8 cellular contexts compared by ENCODE assay signal in the genomic region with DNA sequence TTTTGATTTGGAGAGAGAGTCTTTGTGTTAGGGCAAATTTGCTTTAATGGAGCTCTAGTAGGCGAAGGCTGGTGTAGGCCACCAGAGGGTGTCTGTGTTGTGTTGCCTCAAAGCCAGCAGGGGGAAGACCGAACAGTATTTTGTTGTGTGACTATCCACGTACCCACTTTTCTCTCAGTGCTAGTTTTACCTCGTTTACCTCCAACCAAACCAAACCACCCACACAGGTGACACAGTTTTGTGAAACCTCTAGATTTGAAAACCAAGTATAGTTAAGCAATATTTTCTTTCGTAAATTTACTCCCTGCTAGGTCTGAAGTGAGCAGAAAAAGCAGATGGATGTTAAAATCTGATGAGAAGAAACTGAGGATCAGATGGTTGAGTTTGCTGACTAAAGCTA. TPM values are rescaled to one million over a fixed set of nuclear protein-coding genes. Genes with fewer than 3 reads are reported as not detected.
A peak's percentile ranks its signal among the peaks of the same experiment; 100 is the strongest.
DNase-seq lines count a peak whose midpoint lies in the region; ATAC-seq and TF ChIP-seq lines count a peak whose summit lies in the region.

No MANE protein-coding gene starts in this region.

- H3K4me1 Mint-ChIP-seq in activated naive CD8-positive, alpha-beta T cell treated with anti-CD3 and anti-CD28 coated beads, Interleukin-2, amount 10 ng/mL, durations not matched to agents 7 days and 5 days, result peaks cover 9% of the 10 kb centered on the region

- peak; percentile 69 to 94 (median 84) for TF ChIP-seq CTCF in heart right ventricle (IDR thresholded peaks at IDR 0.05)

- peak; percentile 76 for ATAC-seq in GM19395 (IDR thresholded peaks at IDR 0.05; ENCODE audit: unreplicated experiment)
- peak; percentile 95 for ATAC-seq in activated naive CD8-positive, alpha-beta T cell treated with anti-CD3 and anti-CD28 coated beads, Interleukin-2, amount 10 ng/mL, durations not matched to agents 7 days and 5 days (ENCODE audit: low read depth)
- ATAC-seq in heart right ventricle, result peak; percentile 78 to 93 (median 92)

- no peaks in the 10 kb centered on the region for H3K27me3 Mint-ChIP-seq in activated naive CD8-positive, alpha-beta T cell treated with anti-CD3 and anti-CD28 coated beads, Interleukin-2, amount 10 ng/mL, durations not matched to agents 7 days and 5 days

- intact Hi-C loops in heart right ventricle (cut with DNase I), result loop anchor here in 9 of 10 donors (1.0 to 10.0 kb wide), 11 partner anchors 51 to 204 kb away; partner anchors contain the start of genes ATP5MC2 (in 8 of the 9) and ATF7 (in 3 of the 9)

- H3K9me3 ChIP-seq in heart right ventricle, result no peaks in the 10 kb centered on the region

- no peaks in the 10 kb centered on the region for H3K9me3 Mint-ChIP-seq in activated naive CD8-positive, alpha-beta T cell treated with anti-CD3 and anti-CD28 coated beads, Interleukin-2, amount 10 ng/mL, durations not matched to agents 7 days and 5 days

- peak overlapping the region; percentile 62 for H3K27ac Mint-ChIP-seq in activated naive CD8-positive, alpha-beta T cell treated with anti-CD3 and anti-CD28 coated beads, Interleukin-2, amount 10 ng/mL, durations not matched to agents 7 days and 5 days

- no peak overlapping the region for H3K4me3 ChIP-seq in heart right ventricle

- peak overlapping the region; percentile 7 for H3K4me3 Mint-ChIP-seq in activated naive CD8-positive, alpha-beta T cell treated with anti-CD3 and anti-CD28 coated beads, Interleukin-2, amount 10 ng/mL, durations not matched to agents 7 days and 5 days

- H3K27me3 ChIP-seq in heart right ventricle, result no peaks in the 10 kb centered on the region

- H3K36me3 ChIP-seq in heart right ventricle, result peaks cover 0 to 86% (median 47%) of the 10 kb centered on the region in 9 donors

- POLR2A ChIA-PET in activated naive CD8-positive, alpha-beta T cell treated with anti-CD3 and anti-CD28 coated beads, Interleukin-2, amount 10 ng/mL, durations not matched to agents 7 days and 5 days (lab: Charles Lee), result interaction anchor here (0.6 to 1.6 kb wide), 4 partner anchors 9 to 132 kb away, joined by 3 to 12 read pairs (median 6); partner anchors contain the start of gene ATP5MC2

- DNase-seq in C1 segment of cervical spinal cord (lab: John Stamatoyannopoulos, UW) (peak in 11 of 14 donors; percentile 11 to 79 (median 23)), LHCN-M2 (ENCODE audit: low read depth) (peak; percentile 65), SIG-M5 treated with dmso at 0.1 percent for 504 hours (lab: John Stamatoyannopoulos, UW; ENCODE audit: unreplicated experiment) (peak; percentile 77), heart right ventricle (peak; percentile 18 to 63), pulmonary artery endothelial cell (ENCODE audit: low read depth, low spot score) (peak; percentile 57), GOT3 (lab: John Stamatoyannopoulos, UW) (no peak)
- no peak for DNase-seq in activated naive CD8-positive, alpha-beta T cell treated with anti-CD3 and anti-CD28 coated beads, Interleukin-2, amount 10 ng/mL, durations not matched to agents 7 days and 5 days

- 24% methylated on average over 5 of the region's 5 CpGs for WGBS in heart right ventricle, 2 donors

- H3K4me1 ChIP-seq in heart right ventricle, result peaks cover 0 to 23% (median 16%) of the 10 kb centered on the region in 9 donors

- H3K36me3 Mint-ChIP-seq in activated naive CD8-positive, alpha-beta T cell treated with anti-CD3 and anti-CD28 coated beads, Interleukin-2, amount 10 ng/mL, durations not matched to agents 7 days and 5 days, result peaks cover 10% of the 10 kb centered on the region

- peak overlapping the region in 7 of 10 donors; percentile 2 to 64 (median 49) for H3K27ac ChIP-seq in heart right ventricle

RNA-seq across cellular contexts. Expression of gene NPFF, which starts 36.3 kb away (rescaled TPM):
- not detected in 2 replicates for total RNA-seq in LHCN-M2 (2014; rRNA removed)
- polyA plus RNA-seq in LHCN-M2 (2012), result 0.29 TPM
- not detected for total RNA-seq in activated naive CD8-positive, alpha-beta T cell treated with anti-CD3 and anti-CD28 coated beads, Interleukin-2, amount 10 ng/mL, durations not matched to agents 7 days and 5 days
- not detected for total RNA-seq in heart right ventricle
- not detected for polyA plus RNA-seq in heart right ventricle
- not detected in 2 replicates for total RNA-seq in pulmonary artery endothelial cell

RNA-seq across cellular contexts. Expression of gene TARBP2, which starts 42.5 kb away (rescaled TPM):
- total RNA-seq in LHCN-M2 (2014; rRNA removed), result 49.6 and 53.3 TPM in 2 replicates
- 33.2 TPM for polyA plus RNA-seq in LHCN-M2 (2012)
- total RNA-seq in activated naive CD8-positive, alpha-beta T cell treated with anti-CD3 and anti-CD28 coated beads, Interleukin-2, amount 10 ng/mL, durations not matched to agents 7 days and 5 days, result 10 to 100 TPM; 32.3 to 34.9 TPM
- total RNA-seq in heart right ventricle, result 10 to 100 TPM in 7 of 10 donors, 1 to 10 TPM in 3; 7.0 to 13.7 (median 11.0) TPM
- 10 to 100 TPM; 17.6 to 21.2 TPM for polyA plus RNA-seq in heart right ventricle
- 60.3 and 69.8 TPM in 2 replicates for total RNA-seq in pulmonary artery endothelial cell

RNA-seq across cellular contexts. Expression of gene MAP3K12, which starts 44.3 kb away (rescaled TPM):
- total RNA-seq in LHCN-M2 (2014; rRNA removed) (37.6 and 38.6 TPM in 2 replicates), heart right ventricle (10 to 100 TPM in 1 of 10 donors, 1 to 10 TPM in 9; 2.9 to 10.1 (median 4.3) TPM), pulmonary artery endothelial cell (18.3 and 20.9 TPM in 2 replicates)
- 14.2 TPM for polyA plus RNA-seq in LHCN-M2 (2012)
- total RNA-seq in activated naive CD8-positive, alpha-beta T cell treated with anti-CD3 and anti-CD28 coated beads, Interleukin-2, amount 10 ng/mL, durations not matched to agents 7 days and 5 days, result 10 to 100 TPM; 24.6 to 30.0 TPM
- 10 to 100 TPM in 1 of 2 donors, 1 to 10 TPM in 1; 6.5 to 19.4 TPM for polyA plus RNA-seq in heart right ventricle

Comparison
In these comparisons a context has a peak if more than half of its experiments do, and no peak if none do; other contexts are left out.
1. DNase-seq: peak in C1 segment of cervical spinal cord (11 of 14), LHCN-M2 (single experiment), SIG-M5 treated with dmso at 0.1 percent for 504 hours (single experiment), heart right ventricle (2 of 2) and pulmonary artery endothelial cell (single experiment); none in activated naive CD8-positive, alpha-beta T cell treated with anti-CD3 and anti-CD28 coated beads, Interleukin-2, amount 10 ng/mL, durations not matched to agents 7 days and 5 days (single experiment) and GOT3 (single experiment).
2. Peak in every context shown above with its lines, with median percentiles within 50 percentile points of each other: ATAC-seq.